23 cellular contexts compared by ENCODE assay signal in the genomic region with DNA sequence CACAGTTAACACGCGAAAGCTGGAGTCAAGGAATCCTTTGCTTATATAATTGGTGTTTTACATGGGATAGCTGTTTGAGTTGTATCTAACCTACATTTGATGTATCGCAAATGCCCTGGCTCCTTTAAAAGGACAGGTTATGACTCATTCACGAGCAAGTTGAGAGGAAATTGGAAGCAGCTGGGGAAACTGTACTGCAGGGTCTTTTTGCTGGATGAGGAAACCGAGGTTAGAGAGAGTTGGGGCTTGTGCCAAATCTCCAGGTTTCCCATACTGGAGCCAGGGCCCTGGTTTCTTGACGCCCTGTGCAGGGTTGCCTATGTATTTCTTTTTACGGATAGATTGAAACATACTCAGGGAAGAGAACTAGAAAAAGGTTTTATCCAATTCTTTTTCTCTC.
A peak's percentile ranks its signal among the peaks of the same experiment; 100 is the strongest.
DNase-seq lines count a peak whose midpoint lies in the region; FAIRE-seq and TF ChIP-seq lines count a peak whose summit lies in the region.
"Had no signal": no experiment of that assay in that cellular context is flagged by ENCODE, and none has a peak within 500 bp of the region (broad histone marks: within the 10 kb centered on the region; RNA-seq: fewer than 3 reads in every experiment).

No MANE protein-coding gene starts in this region.

- DNase-seq in A673 (ENCODE audit: low spot score) (peak; percentile 88), H54 (ENCODE audit: insufficient read length, low spot score) (peak; percentile 7), SK-N-SH (no peak), fibroblast of lung (ENCODE audit: low read depth in 2 of 2) (peak; percentile 56 to 64), OCI-LY7 (ENCODE audit: low spot score) (no peak), Ammon's horn (ENCODE audit: low spot score) (no peak), NCI-H1436 (lab: John Stamatoyannopoulos, UW) (no peak)
- no peak for DNase-seq in activated naive CD4-positive, alpha-beta T cell treated with anti-CD3 and anti-CD28 coated beads for 36 hours
- DNase-seq: activated naive CD4-positive, alpha-beta T cell treated with anti-CD3 and anti-CD28 coated beads, Interleukin-2, amount 10 ng/mL, durations not matched to agents 7 days and 5 days; activated T-cell treated with anti-CD3 and anti-CD28 coated beads, Interleukin-2, amount 50 U/mL, for 4 hours; CD8-positive, alpha-beta T cell; DMS79 treated with DMSO at 0.1 percent for 48 hours; GOT3; MM.1S; mucosa of descending colon; NCI-H2171 treated with DMSO at 0.1 percent for 48 hours; NCI-H748 treated with DMSO at 0.1 percent for 48 hours; retina; stimulated activated CD8-positive, alpha-beta memory T cell treated with anti-CD3 and anti-CD28 coated beads, Interleukin-4, amount 100 ng/mL, for 48 hours had no signal

- no peaks in the 10 kb centered on the region for H3K4me1 Mint-ChIP-seq in activated naive CD4-positive, alpha-beta T cell treated with anti-CD3 and anti-CD28 coated beads for 36 hours (ENCODE audit: low read depth)

- H4K20me1 ChIP-seq in SK-N-SH (ENCODE audit: insufficient read depth) = no peaks in the 10 kb centered on the region
- no peaks in the 10 kb centered on the region for H4K20me1 ChIP-seq in fibroblast of lung (ENCODE audit: control insufficient read depth, extremely low read depth, insufficient read depth, low read length)
- no peaks in the 10 kb centered on the region for H4K20me1 ChIP-seq in OCI-LY7 (ENCODE audit: insufficient read depth, low read length)

- no peaks in the 10 kb centered on the region for H3K9me3 ChIP-seq in A673 (ENCODE audit: low read depth, low read length, poor library complexity, severe bottlenecking)
- no peaks in the 10 kb centered on the region for H3K9me3 ChIP-seq in SK-N-SH
- no peaks in the 10 kb centered on the region for H3K9me3 ChIP-seq in fibroblast of lung (ENCODE audit: control insufficient read depth, insufficient read depth, low read depth, low read length)
- H3K9me3 ChIP-seq in OCI-LY7 (ENCODE audit: low read length) = no peaks in the 10 kb centered on the region
- H3K9me3 ChIP-seq: A549, mucosa of descending colon had no signal

- 0 out of 2 replicates have a peak overlapping the region, but pooled peaks have one; percentile 35 for H2AFZ ChIP-seq in SK-N-SH (ENCODE audit: low read depth)
- H2AFZ ChIP-seq in fibroblast of lung (ENCODE audit: low read length) = no peak overlapping the region
- no peak overlapping the region for H2AFZ ChIP-seq in OCI-LY7 (ENCODE audit: low read length)

- no peaks in the 10 kb centered on the region for H3K79me2 ChIP-seq in SK-N-SH (ENCODE audit: insufficient read depth)
- H3K79me2 ChIP-seq in fibroblast of lung (ENCODE audit: control insufficient read depth, insufficient read depth, low read length) = no peaks in the 10 kb centered on the region
- H3K79me2 ChIP-seq in OCI-LY7 (ENCODE audit: insufficient read depth, low read depth, low read length) = no peaks in the 10 kb centered on the region

- H3K4me3 ChIP-seq in A673 (ENCODE audit: low read depth, low read length, poor library complexity, severe bottlenecking) (no peak overlapping the region), SK-N-SH (ENCODE audit: low read depth in 2 of 2, low read length in 1 of 2) (no peak overlapping the region), fibroblast of lung (replicated peaks in 1 of 4; ENCODE audit: control extremely low read depth in 1 of 4, insufficient read depth in 1 of 4, low read depth in 3 of 4, low read length in 4 of 4) (no peak overlapping the region), OCI-LY7 (ENCODE audit: low read depth, low read length, poor library complexity, severe bottlenecking) (no peak overlapping the region)
- H3K4me3 ChIP-seq: A549, mucosa of descending colon had no signal

- no TSS peak for BruUV-seq in A673 (replicated peaks; lab: Mats Ljungman, UMichigan)
- no TSS peak for BruUV-seq in OCI-LY7 (replicated peaks; lab: Mats Ljungman, UMichigan)

- no peaks in the 10 kb centered on the region for H3K27me3 Mint-ChIP-seq in activated naive CD4-positive, alpha-beta T cell treated with anti-CD3 and anti-CD28 coated beads for 36 hours (ENCODE audit: low read depth)

- TF ChIP-seq CTCF in A673 (conservative IDR thresholded peaks at IDR 0.05; ENCODE audit: low read depth, low read length) (no peak), SK-N-SH (IDR thresholded peaks at IDR 0.05) (no peak), fibroblast of lung (conservative IDR thresholded peaks at IDR 0.05 in 1 of 2, IDR thresholded peaks at IDR 0.05 in 1 of 2; ENCODE audit: low read depth in 1 of 2, low read length in 2 of 2) (no peak), OCI-LY7 (conservative IDR thresholded peaks at IDR 0.05; ENCODE audit: low read length) (no peak)

- H3K27ac ChIP-seq in A673 (ENCODE audit: low read depth, low read length, poor library complexity, severe bottlenecking) (no peak overlapping the region), SK-N-SH (ENCODE audit: low read depth in 2 of 2, low read length in 1 of 2) (peak overlapping the region in 1 of 2 experiments; percentile 62; a peak in 1 of 4 replicates), fibroblast of lung (ENCODE audit: insufficient read depth, low read length) (no peak overlapping the region), OCI-LY7 (ENCODE audit: low read depth, low read length, poor library complexity, severe bottlenecking) (no peak overlapping the region)
- H3K27ac ChIP-seq: A549 had no signal

- H3K4me2 ChIP-seq in SK-N-SH (peak overlapping the region; percentile 57; the same call in 1 of the 2 replicates), fibroblast of lung (ENCODE audit: extremely low read depth, insufficient read depth, low read length) (no peak overlapping the region), OCI-LY7 (ENCODE audit: low read length) (no peak overlapping the region)
- H3K4me2 ChIP-seq: A549 had no signal

- H3F3A ChIP-seq in SK-N-SH (replicated peaks; ENCODE audit: insufficient read depth) = peaks cover 10% of the 10 kb centered on the region

- intact Hi-C loops in A673 (cut with micrococcal nuclease; ENCODE audit: unreplicated experiment) (no loop called here), OCI-LY7 (cut with micrococcal nuclease; ENCODE audit: unreplicated experiment) (no loop called here)
- intact Hi-C loops in activated naive CD4-positive, alpha-beta T cell treated with anti-CD3 and anti-CD28 coated beads for 36 hours (cut with micrococcal nuclease) = no loop called here

- peaks cover 4% of the 10 kb centered on the region for H3K4me1 ChIP-seq in A673 (ENCODE audit: insufficient read depth, low read length, poor library complexity, severe bottlenecking)
- peaks cover 0 to 6% of the 10 kb centered on the region in 2 experiments; a peak in 1 of 4 replicates for H3K4me1 ChIP-seq in SK-N-SH (ENCODE audit: control insufficient read depth in 1 of 2, insufficient read depth in 2 of 2, low read depth in 1 of 2, low read length in 1 of 2)
- no peaks in the 10 kb centered on the region for H3K4me1 ChIP-seq in fibroblast of lung (ENCODE audit: control insufficient read depth, extremely low read depth, insufficient read depth, low read length)
- peaks cover 8% of the 10 kb centered on the region for H3K4me1 ChIP-seq in OCI-LY7 (ENCODE audit: insufficient read depth, low read length, poor library complexity, severe bottlenecking)
- H3K4me1 ChIP-seq: A549 had no signal

- H3K9me2 ChIP-seq in SK-N-SH (no peaks in the 10 kb centered on the region), OCI-LY7 (ENCODE audit: insufficient read depth, low read length) (no peaks in the 10 kb centered on the region)

- WGBS in SK-N-SH (ENCODE audit: low lambda C conversion rate) = 39% methylated on average over 7 of the region's 7 CpGs

- TF ChIP-seq POLR2A in H54 (IDR thresholded peaks at IDR 0.05; ENCODE audit: low read depth, low read length) = no peak

- FAIRE-seq in H54 (lab: Jason Lieb, UNC) = peak; percentile 75
- FAIRE-seq: A549, endometrium, GM18507 had no signal

- POLR2A ChIA-PET in A673 (lab: Charles Lee; ENCODE audit: low non-redundant PET) = no interaction called here
- POLR2A ChIA-PET in SK-N-SH (lab: Yijun Ruan, JAX) = no interaction called here
- POLR2A ChIA-PET in OCI-LY7 (lab: Charles Lee) = no interaction called here

- CTCF ChIA-PET in A673 (lab: Charles Lee) = no interaction called here
- CTCF ChIA-PET in SK-N-SH (lab: Yijun Ruan, JAX) = interaction anchor here (1.3 kb wide), 1 partner anchor 11 kb away, joined by 3 read pairs; no protein-coding TSS in a partner anchor
- CTCF ChIA-PET in OCI-LY7 (lab: Charles Lee; ENCODE audit: unreplicated experiment) = no interaction called here
- CTCF ChIA-PET in activated naive CD4-positive, alpha-beta T cell treated with anti-CD3 and anti-CD28 coated beads for 36 hours (lab: Charles Lee) = interaction anchor here (0.7 kb wide), 1 partner anchor 16 kb away, joined by 4 read pairs; no protein-coding TSS in a partner anchor

- peak in 1 of 2 experiments; percentile 68; a peak in 1 of 4 replicates for TF ChIP-seq EP300 in SK-N-SH (IDR thresholded peaks at IDR 0.05; ENCODE audit: borderline replicate concordance in 1 of 2, low read depth in 1 of 2, low read length in 1 of 2)

- H3K36me3 ChIP-seq in A673 (ENCODE audit: insufficient read depth, low read length, poor library complexity, severe bottlenecking) (no peaks in the 10 kb centered on the region), SK-N-SH (replicated peaks in 1 of 2; ENCODE audit: control insufficient read depth in 1 of 2, insufficient read depth in 2 of 2, low read length in 1 of 2) (no peaks in the 10 kb centered on the region), fibroblast of lung (ENCODE audit: control insufficient read depth, insufficient read depth, low read length) (no peaks in the 10 kb centered on the region), OCI-LY7 (ENCODE audit: insufficient read depth, low read length) (no peaks in the 10 kb centered on the region)

- H3K9me3 Mint-ChIP-seq in activated naive CD4-positive, alpha-beta T cell treated with anti-CD3 and anti-CD28 coated beads for 36 hours = no peaks in the 10 kb centered on the region
- H3K9me3 Mint-ChIP-seq: activated naive CD4-positive, alpha-beta T cell treated with anti-CD3 and anti-CD28 coated beads, Interleukin-2, amount 10 ng/mL, durations not matched to agents 7 days and 5 days; activated T-cell treated with anti-CD3 and anti-CD28 coated beads, Interleukin-2, amount 50 U/mL, for 4 hours; CD8-positive, alpha-beta T cell; T-helper 2 cell treated with Interferon-gamma antibody and Interleukin-4, amounts not matched to agents 5 μg/mL and 100 μg/mL, for 36 hours had no signal

- TF ChIP-seq RAD21 in SK-N-SH (IDR thresholded peaks at IDR 0.05; ENCODE audit: low read length) = no peak

- no peak overlapping the region for H3K4me3 Mint-ChIP-seq in activated naive CD4-positive, alpha-beta T cell treated with anti-CD3 and anti-CD28 coated beads for 36 hours
- H3K4me3 Mint-ChIP-seq: activated naive CD4-positive, alpha-beta T cell treated with anti-CD3 and anti-CD28 coated beads, Interleukin-2, amount 10 ng/mL, durations not matched to agents 7 days and 5 days; activated T-cell treated with anti-CD3 and anti-CD28 coated beads, Interleukin-2, amount 50 U/mL, for 4 hours; CD8-positive, alpha-beta T cell; T-helper 2 cell treated with Interferon-gamma antibody and Interleukin-4, amounts not matched to agents 5 μg/mL and 100 μg/mL, for 36 hours had no signal

- no peaks in the 10 kb centered on the region for H3K36me3 Mint-ChIP-seq in activated naive CD4-positive, alpha-beta T cell treated with anti-CD3 and anti-CD28 coated beads for 36 hours (ENCODE audit: low read depth)
- H3K36me3 Mint-ChIP-seq: activated naive CD4-positive, alpha-beta T cell treated with anti-CD3 and anti-CD28 coated beads, Interleukin-2, amount 10 ng/mL, durations not matched to agents 7 days and 5 days; CD8-positive, alpha-beta T cell had no signal

- H3K27me3 ChIP-seq in A673 (replicated peaks; ENCODE audit: insufficient read depth, low read depth, low read length, poor library complexity) (no peaks in the 10 kb centered on the region), SK-N-SH (ENCODE audit: insufficient read depth) (no peaks in the 10 kb centered on the region), fibroblast of lung (ENCODE audit: control insufficient read depth, insufficient read depth, low read length) (no peaks in the 10 kb centered on the region)

- H3K9ac ChIP-seq in SK-N-SH (no peak overlapping the region), fibroblast of lung (ENCODE audit: insufficient read depth, low read length) (no peak overlapping the region)

- H3K27ac Mint-ChIP-seq in activated naive CD4-positive, alpha-beta T cell treated with anti-CD3 and anti-CD28 coated beads for 36 hours = no peak overlapping the region
- H3K27ac Mint-ChIP-seq: activated naive CD4-positive, alpha-beta T cell treated with anti-CD3 and anti-CD28 coated beads, Interleukin-2, amount 10 ng/mL, durations not matched to agents 7 days and 5 days; CD8-positive, alpha-beta T cell; T-helper 2 cell treated with Interferon-gamma antibody and Interleukin-4, amounts not matched to agents 5 μg/mL and 100 μg/mL, for 36 hours had no signal

Comparison
In these comparisons a context has a peak if more than half of its experiments do, and no peak if none do; other contexts are left out.
1. DNase-seq: peak in A673 (single experiment), H54 (single experiment) and fibroblast of lung (2 of 2); none in SK-N-SH (single experiment), OCI-LY7 (single experiment), Ammon's horn (single experiment), activated naive CD4-positive, alpha-beta T cell treated with anti-CD3 and anti-CD28 coated beads for 36 hours (single experiment) and NCI-H1436 (single experiment).
2. CTCF ChIA-PET loops: an anchor here in SK-N-SH (1.3 kb wide) and activated naive CD4-positive, alpha-beta T cell treated with anti-CD3 and anti-CD28 coated beads for 36 hours (0.7 kb wide); none called in A673 and OCI-LY7.